Comparison of ENCODE assay signal across 10 cellular contexts in genomic region chr6:2028457-2029038, GRCh38.
DNase-seq lines count a peak whose midpoint lies in the region; ATAC-seq, FAIRE-seq and TF ChIP-seq lines count a peak whose summit lies in the region.
"Had no signal": no experiment of that assay in that cellular context is flagged by ENCODE, and none has a peak within 500 bp of the region (broad histone marks: within the 10 kb centered on the region; RNA-seq: fewer than 3 reads in every experiment).

No MANE protein-coding gene starts in this region.

- peak; percentile 79 for FAIRE-seq in islet of Langerhans (lab: Jason Lieb, UNC)

- no peak overlapping the region for H3K27ac ChIP-seq in stomach

- no peaks in the 10 kb centered on the region for H3K27me3 ChIP-seq in stomach

- DNase-seq in NCI-H2081 (lab: John Stamatoyannopoulos, UW) (peak; percentile 85 to 94), activated T-cell treated with anti-CD3 and anti-CD28 coated beads for 4 hours (no peak), stomach (no peak), RPMI8226 (no peak), islet precursor cell (no peak)
- DNase-seq: activated CD4-positive, alpha-beta T cell treated with anti-CD3 and anti-CD28 coated beads for 1 hour; caudate nucleus had no signal

- H3K4me1 ChIP-seq in stomach: no peaks in the 10 kb centered on the region

- H3K4me3 ChIP-seq in stomach: no peak overlapping the region

- WGBS in stomach, 5 donors: 48 to 61% (median 52%) methylated on average over 6 of the region's 6 CpGs

- TF ChIP-seq CTCF in stomach (IDR thresholded peaks at IDR 0.05): no peak

- peak; percentile 74 for ATAC-seq in GM18498 (IDR thresholded peaks at IDR 0.05; ENCODE audit: unreplicated experiment)
- peak; percentile 55 for ATAC-seq in HG02623 (IDR thresholded peaks at IDR 0.05; ENCODE audit: unreplicated experiment)

- TF ChIP-seq EP300 in stomach (IDR thresholded peaks at IDR 0.05): no peak

- no peaks in the 10 kb centered on the region for H3K36me3 ChIP-seq in stomach

- TF ChIP-seq POLR2A in stomach (IDR thresholded peaks at IDR 0.05): no peak

- intact Hi-C loops in stomach (cut with DNase I; ENCODE audit: low total_unique reads): no loop called here

- no peaks in the 10 kb centered on the region for H3K9me3 ChIP-seq in stomach

Comparison
In these comparisons a context has a peak if more than half of its experiments do, and no peak if none do; other contexts are left out.
1. DNase-seq: peak in NCI-H2081 (2 of 2); none in activated T-cell treated with anti-CD3 and anti-CD28 coated beads for 4 hours (single experiment), stomach (single experiment), RPMI8226 (single experiment) and islet precursor cell (single experiment).